In genomic region chr7:106608664-106609063, GRCh38 we compare ENCODE assay signal across 21 cellular contexts. TPM values are rescaled to one million over a fixed set of nuclear protein-coding genes. Genes with fewer than 3 reads are reported as not detected.
DNase-seq lines count a peak whose midpoint lies in the region; ATAC-seq and TF ChIP-seq lines count a peak whose summit lies in the region.
"Had no signal": no experiment of that assay in that cellular context is flagged by ENCODE, and none has a peak within 500 bp of the region (broad histone marks: within the 10 kb centered on the region; RNA-seq: fewer than 3 reads in every experiment).

No MANE protein-coding gene starts in this region.

- H3K36me3 ChIP-seq in IMR-90 (ENCODE audit: control insufficient read depth, insufficient read depth, low read length): no peaks in the 10 kb centered on the region
- no peaks in the 10 kb centered on the region for H3K36me3 ChIP-seq in colonic mucosa
- no peaks in the 10 kb centered on the region for H3K36me3 ChIP-seq in mucosa of descending colon (ENCODE audit: low read depth)
- no peaks in the 10 kb centered on the region for H3K36me3 ChIP-seq in transverse colon
- no peaks in the 10 kb centered on the region for H3K36me3 ChIP-seq in gastrocnemius medialis
- H3K36me3 ChIP-seq in H7 (replicated peaks; ENCODE audit: control insufficient read depth, insufficient read depth, low read length): no peaks in the 10 kb centered on the region
- H3K36me3 ChIP-seq: gastroesophageal sphincter, right atrium auricular region, tibial artery had no signal

- peak overlapping the region; percentile 99 for H3K4ac ChIP-seq in IMR-90 (ENCODE audit: low read depth, low read length)

- WGBS in IMR-90 (ENCODE audit: extremely low coverage in 2 of 2, insufficient read length in 1 of 2), 2 experiments: no CpG with 5 or more reads among the region's 1 CpG
- 42% methylated on average over 1 of the region's 1 CpG; no CpG with 5 or more reads in 1 of the 2 donors for WGBS in transverse colon (ENCODE audit: low coverage in 1 of 2), 2 donors

- peak overlapping the region; percentile 96 for H2BK5ac ChIP-seq in IMR-90 (ENCODE audit: low read depth, low read length, poor library complexity, severe bottlenecking)

- peak overlapping the region; percentile 81 for H3K23ac ChIP-seq in IMR-90 (ENCODE audit: low read depth, low read length)

- in situ Hi-C loops in IMR-90 (cut with MboI; ENCODE audit: low sequenced_read_pairs): no loop called here
- in situ Hi-C loops in transverse colon (cut with MboI; ENCODE audit: low pct_ligation_motif_present in 1 of 4, low pct_unique_long_range_greater_than_20kb in 1 of 4, low sequenced_read_pairs in 3 of 4): no loop called here
- in situ Hi-C loops in gastrocnemius medialis (cut with MboI; ENCODE audit: low sequenced_read_pairs in 4 of 4): no loop called here

- ATAC-seq in IMR-90 (ENCODE audit: low read depth) (no peak), mucosa of descending colon (peak; percentile 95), HG03432 (IDR thresholded peaks at IDR 0.05; ENCODE audit: unreplicated experiment) (no peak), gastrocnemius medialis (no peak)
- ATAC-seq: activated CD8-positive, alpha-beta memory T cell treated with anti-CD3 and anti-CD28 coated beads, Interleukin-2, amount 10 ng/mL, durations not matched to agents 7 days and 5 days; activated T-cell treated with anti-CD3 and anti-CD28 coated beads, Interleukin-2, amount 50 U/mL, for 72 hours; gastroesophageal sphincter had no signal

- H4K20me1 ChIP-seq in IMR-90 (ENCODE audit: insufficient read depth, low read length): no peaks in the 10 kb centered on the region

- intact Hi-C loops in IMR-90 (cut with micrococcal nuclease) (no loop called here), colonic mucosa (cut with DNase I) (no loop called here), mucosa of descending colon (cut with DNase I, micrococcal nuclease) (no loop called here), transverse colon (cut with DNase I; ENCODE audit: low total_unique reads) (no loop called here), gastrocnemius medialis (cut with DNase I; ENCODE audit: low total_unique reads) (no loop called here)

- H4K8ac ChIP-seq in IMR-90 (ENCODE audit: low read depth in 2 of 2, low read length in 2 of 2): peak overlapping the region; percentile 86 to 98; a peak in 3 of 4 replicates

- no TSS peak for BruUV-seq in IMR-90 (replicated peaks; lab: Mats Ljungman, UMichigan)

- peak overlapping the region; percentile 87 for H3K14ac ChIP-seq in IMR-90 (replicated peaks; ENCODE audit: low read depth, low read length)

- no peak for TF ChIP-seq EP300 in transverse colon (IDR thresholded peaks at IDR 0.05; ENCODE audit: low read depth)

- H3K4me3 ChIP-seq in IMR-90 (ENCODE audit: insufficient read depth, low read depth, low read length): no peak overlapping the region
- no peak overlapping the region for H3K4me3 ChIP-seq in colonic mucosa
- H3K4me3 ChIP-seq in mucosa of descending colon: no peak overlapping the region
- no peak overlapping the region for H3K4me3 ChIP-seq in transverse colon
- no peak overlapping the region for H3K4me3 ChIP-seq in gastrocnemius medialis
- H3K4me3 ChIP-seq in H7 (ENCODE audit: insufficient read depth, low read depth, low read length): no peak overlapping the region
- H3K4me3 ChIP-seq: gastroesophageal sphincter, right atrium auricular region, tibial artery had no signal

- TF ChIP-seq CTCF in IMR-90 (conservative IDR thresholded peaks at IDR 0.05; ENCODE audit: low read depth, low read length) (no peak), colonic mucosa (IDR thresholded peaks at IDR 0.05) (no peak), mucosa of descending colon (IDR thresholded peaks at IDR 0.05) (no peak), transverse colon (IDR thresholded peaks at IDR 0.05) (no peak), gastrocnemius medialis (IDR thresholded peaks at IDR 0.05 in 4 of 5, conservative IDR thresholded peaks at IDR 0.05 in 1 of 5) (no peak)

- peaks cover 0 to 9% of the 10 kb centered on the region in 2 experiments; a peak in 2 of 4 replicates for H3K79me1 ChIP-seq in IMR-90 (ENCODE audit: low read depth in 1 of 2, low read length in 2 of 2)

- DNase-seq in IMR-90 (no peak), colonic mucosa (peak; percentile 71), mucosa of descending colon (peak in 2 of 3 donors; percentile 39 to 82), transverse colon (peak; percentile 64), gastrocnemius medialis (no peak), H7 (no peak)
- DNase-seq: activated CD4-positive, alpha-beta T cell treated with anti-CD3 and anti-CD28 coated beads, Interleukin-2, amount 50 U/mL, for 4 hours; activated CD8-positive, alpha-beta memory T cell treated with anti-CD3 and anti-CD28 coated beads, Interleukin-2, amount 10 ng/mL, durations not matched to agents 7 days and 5 days; activated T-cell treated with anti-CD3 and anti-CD28 coated beads, Interleukin-2, amount 50 U/mL, for 72 hours; COR-L47; H9; NCI-H1694; NCI-H510A; posterior cingulate gyrus; stimulated activated CD4-positive, alpha-beta T cell treated with anti-CD3 and anti-CD28 coated beads, Interleukin-4, amount 100 ng/mL, for 1 hour; tibial artery had no signal

- peak overlapping the region; percentile 99 for H2BK120ac ChIP-seq in IMR-90 (ENCODE audit: low read depth, low read length)

- H2BK20ac ChIP-seq in IMR-90 (ENCODE audit: low read depth, low read length): peak overlapping the region; percentile 98

- peak overlapping the region; percentile 59 for H2AK9ac ChIP-seq in IMR-90 (replicated peaks; ENCODE audit: low read depth, low read length, poor library complexity)

- peak overlapping the region; percentile 58; the same call in 1 of the 2 replicates for H4K5ac ChIP-seq in IMR-90 (ENCODE audit: low read depth, low read length)

- dilution Hi-C loops in IMR-90 (cut with HindIII; ENCODE audit: low sequenced_read_pairs, unreplicated experiment): no loop called here

- H3K9ac ChIP-seq in IMR-90 (ENCODE audit: low read depth, low read length) (no peak overlapping the region), colonic mucosa (ENCODE audit: low read depth in 2 of 2, low read length in 2 of 2) (peak overlapping the region in 1 of 2 donors; percentile 9)

- no peaks in the 10 kb centered on the region for H3K27me3 ChIP-seq in IMR-90 (ENCODE audit: control insufficient read depth, insufficient read depth, low read length)
- no peaks in the 10 kb centered on the region for H3K27me3 ChIP-seq in colonic mucosa
- no peaks in the 10 kb centered on the region for H3K27me3 ChIP-seq in transverse colon
- H3K27me3 ChIP-seq in gastrocnemius medialis: no peaks in the 10 kb centered on the region
- H3K27me3 ChIP-seq in H7 (ENCODE audit: control insufficient read depth, insufficient read depth, low read length): no peaks in the 10 kb centered on the region
- H3K27me3 ChIP-seq: gastroesophageal sphincter, right atrium auricular region, tibial artery had no signal

- H2AFZ ChIP-seq in IMR-90 (replicated peaks; ENCODE audit: low read length, poor library complexity): peak overlapping the region; percentile 54

- peak overlapping the region; percentile 100 for H2BK15ac ChIP-seq in IMR-90 (ENCODE audit: low read depth, low read length)

- peaks cover 12% of the 10 kb centered on the region; the same call in 1 of the 2 replicates for H3K9me1 ChIP-seq in IMR-90 (ENCODE audit: insufficient read depth, low read length)

- no peak overlapping the region for H3K4me2 ChIP-seq in IMR-90 (ENCODE audit: low read depth, low read length)

- TF ChIP-seq RAD21 in IMR-90 (IDR thresholded peaks at IDR 0.05; ENCODE audit: low read length): no peak

- POLR2A ChIA-PET in IMR-90 (lab: Charles Lee; ENCODE audit: unreplicated experiment): no interaction called here

- CTCF ChIA-PET in IMR-90 (lab: Yijun Ruan, JAX): interaction anchor here (0.6 kb wide), 1 partner anchor 127 kb away, joined by 3 read pairs; no protein-coding TSS in a partner anchor

- H2AK5ac ChIP-seq in IMR-90 (ENCODE audit: low read depth, low read length): peak overlapping the region; percentile 91

- peak overlapping the region; percentile 24 for H3K27ac ChIP-seq in IMR-90 (ENCODE audit: insufficient read depth, low read length)
- peak overlapping the region; percentile 54 for H3K27ac ChIP-seq in colonic mucosa
- peak overlapping the region; percentile 55 to 75 (median 68) for H3K27ac ChIP-seq in transverse colon
- no peak overlapping the region for H3K27ac ChIP-seq in gastrocnemius medialis
- H3K27ac ChIP-seq: C4-2B, gastroesophageal sphincter, right atrium auricular region, RWPE1 had no signal

- TF ChIP-seq POLR2A in IMR-90 (IDR thresholded peaks at IDR 0.05; ENCODE audit: low read depth, low read length): no peak
- TF ChIP-seq POLR2A in transverse colon (IDR thresholded peaks at IDR 0.05): no peak
- no peak for TF ChIP-seq POLR2A in gastrocnemius medialis (IDR thresholded peaks at IDR 0.05)

- H3K4me1 ChIP-seq in IMR-90 (ENCODE audit: control insufficient read depth, insufficient read depth, low read length): peaks cover 17% of the 10 kb centered on the region
- H3K4me1 ChIP-seq in colonic mucosa: no peaks in the 10 kb centered on the region
- H3K4me1 ChIP-seq in mucosa of descending colon (ENCODE audit: low read depth): peaks cover 12% of the 10 kb centered on the region
- peaks cover 0 to 31% (median 13%) of the 10 kb centered on the region in 4 donors for H3K4me1 ChIP-seq in transverse colon
- no peaks in the 10 kb centered on the region for H3K4me1 ChIP-seq in gastrocnemius medialis
- H3K4me1 ChIP-seq: gastroesophageal sphincter, right atrium auricular region had no signal

- H3K9me3 ChIP-seq in IMR-90 (ENCODE audit: control insufficient read depth, insufficient read depth, low read length) (peaks cover 6% of the 10 kb centered on the region), colonic mucosa (no peaks in the 10 kb centered on the region), mucosa of descending colon (peaks cover 2% of the 10 kb centered on the region), transverse colon (no peaks in the 10 kb centered on the region), gastrocnemius medialis (no peaks in the 10 kb centered on the region)
- H3K9me3 ChIP-seq: right atrium auricular region, tibial artery had no signal

- peak overlapping the region; percentile 74 for H4K91ac ChIP-seq in IMR-90 (ENCODE audit: insufficient read depth, low read depth, low read length)

- H3K56ac ChIP-seq in IMR-90 (ENCODE audit: extremely low read depth, insufficient read depth, low read length): peak overlapping the region; percentile 64

- H3K18ac ChIP-seq in IMR-90 (ENCODE audit: low read depth, low read length): peak overlapping the region; percentile 75; the same call in 1 of the 2 replicates

TF ChIP-seq in IMR-90, 13 proteins besides CTCF, POLR2A, EP300 and RAD21:
- no peak for TF ChIP-seq RFX5 (IDR thresholded peaks at IDR 0.05; ENCODE audit: low read depth, low read length)

RNA-seq across cellular contexts. Expression of gene CCDC71L, which starts 52.3 kb away (rescaled TPM):
- total RNA-seq in IMR-90 (2012; rRNA removed) (19.2 and 20.6 TPM in 2 replicates), colonic mucosa (10 to 100 TPM; 21.3 to 21.6 TPM), mucosa of descending colon (10 to 100 TPM; 17.4 to 25.6 (median 22.1) TPM), transverse colon (10 to 100 TPM; 23.6 to 49.7 (median 27.8) TPM), gastrocnemius medialis (1 to 10 TPM; 4.4 to 7.0 (median 5.7) TPM)
- 19.7 and 23.8 TPM in 2 replicates for polyA plus RNA-seq in IMR-90 (2012; rRNA removed)
- 21.1 and 39.8 TPM in 2 replicates for polyA plus RNA-seq in IMR-90 (2012; cell fraction: cytosol; rRNA removed)
- 8.1 and 11.2 TPM in 2 replicates for polyA plus RNA-seq in IMR-90 (2012; cell fraction: nucleus; rRNA removed; ENCODE audit: low replicate concordance)
- 33.8 and 34.8 TPM in 2 replicates for total RNA-seq in H7 (2014; rRNA removed; shearing (Covaris generic))

Comparison
In these comparisons a context has a peak if more than half of its experiments do, and no peak if none do; other contexts are left out.
1. DNase-seq: peak in colonic mucosa (single experiment), mucosa of descending colon (2 of 3) and transverse colon (single experiment); none in IMR-90 (single experiment), gastrocnemius medialis (0 of 2) and H7 (single experiment).
2. H3K27ac ChIP-seq: peak in IMR-90 (single experiment), colonic mucosa (single experiment) and transverse colon (4 of 4); none in gastrocnemius medialis (0 of 4).